In genomic region chr6:43427406-43428111, GRCh38 we compare ENCODE assay signal across 8 cellular contexts. TPM values are rescaled to one million over a fixed set of nuclear protein-coding genes. Genes with fewer than 3 reads are reported as not detected.
A peak's percentile ranks its signal among the peaks of the same experiment; 100 is the strongest.
DNase-seq lines count a peak whose midpoint lies in the region; ATAC-seq and FAIRE-seq lines count a peak whose summit lies in the region.

Gene ABCC10 (plus strand): TSS chr6:43427541. CDS start chr6:43427979, 438 bp downstream.

- peak within 1 kb of the TSS in 1 of 2 experiments; percentile 85 for H2BK12ac ChIP-seq in mesenchymal stem cell (ENCODE audit: low read length in 2 of 2)

- peak within 1 kb of the TSS; percentile 46 for H3K4me2 ChIP-seq in mesenchymal stem cell (ENCODE audit: low read length, poor library complexity, severe bottlenecking)

- DNase-seq in Caki2 (ENCODE audit: low read depth), result peak; percentile 95
- DNase-seq in HTR-8/SVneo (ENCODE audit: insufficient read length, low spot score), result peak; percentile 98
- peak; percentile 93 for DNase-seq in NOMO-1 treated with dmso at 0.1 percent for 144 hours (lab: John Stamatoyannopoulos, UW; ENCODE audit: unreplicated experiment)
- DNase-seq in activated CD8-positive, alpha-beta memory T cell treated with anti-CD3 and anti-CD28 coated beads for 48 hours (ENCODE audit: low read depth in 2 of 3, low spot score in 2 of 3), result peak; percentile 82 to 90 (median 85)
- DNase-seq in mesenchymal stem cell, result peak; percentile 97
- DNase-seq in stimulated activated CD8-positive, alpha-beta memory T cell treated with anti-CD3 and anti-CD28 coated beads, Interleukin-12 subunit alpha, Interleukin-12 subunit beta, amount 100 ng/mL, for 4 hours (ENCODE audit: low read depth), result peak; percentile 88

- H3K4ac ChIP-seq in mesenchymal stem cell (ENCODE audit: low read depth in 1 of 2, low read length in 2 of 2), result peak within 1 kb of the TSS; percentile 91 to 98

- H3K79me1 ChIP-seq in mesenchymal stem cell (replicated peaks; ENCODE audit: low read length, poor library complexity, severe bottlenecking), result peaks cover 18% of the 10 kb centered on the region

- H3K4me3 ChIP-seq in endocrine pancreas (ENCODE audit: control insufficient read depth, insufficient read depth, low read length) (peak within 1 kb of the TSS; percentile 77), mesenchymal stem cell (ENCODE audit: insufficient read depth in 1 of 2, low read depth in 1 of 2, low read length in 2 of 2) (peak within 1 kb of the TSS; percentile 95)

- under 1% methylated on average over 49 of the region's 49 CpGs for WGBS in mesenchymal stem cell

- peak within 1 kb of the TSS; percentile 41 for H2AK5ac ChIP-seq in mesenchymal stem cell (ENCODE audit: low read length, severe bottlenecking)

- ATAC-seq in GM21367 (IDR thresholded peaks at IDR 0.05; ENCODE audit: unreplicated experiment), result peak; percentile 87

- H2AFZ ChIP-seq in mesenchymal stem cell (ENCODE audit: low read depth, low read length), result peak within 1 kb of the TSS; percentile 97

- H3K9ac ChIP-seq in endocrine pancreas (ENCODE audit: control insufficient read depth, insufficient read depth, low read length) (peak within 1 kb of the TSS; percentile 89), mesenchymal stem cell (ENCODE audit: low read length) (peak within 1 kb of the TSS; percentile 93)

- H3K4me1 ChIP-seq in endocrine pancreas (ENCODE audit: control insufficient read depth, insufficient read depth, low read length) (peaks cover 6% of the 10 kb centered on the region), mesenchymal stem cell (ENCODE audit: control insufficient read depth, insufficient read depth, low read depth, low read length) (peaks cover 8% of the 10 kb centered on the region)

- peak within 1 kb of the TSS; percentile 91 to 99 for H3K18ac ChIP-seq in mesenchymal stem cell (ENCODE audit: low read depth in 1 of 2, low read length in 2 of 2)

- H3K27me3 ChIP-seq in endocrine pancreas (ENCODE audit: control insufficient read depth, insufficient read depth, low read length) (no peaks in the 10 kb centered on the region), mesenchymal stem cell (ENCODE audit: control insufficient read depth in 1 of 2, insufficient read depth in 1 of 2, low read length in 2 of 2) (no peaks in the 10 kb centered on the region)

- H3K36me3 ChIP-seq in endocrine pancreas (ENCODE audit: control insufficient read depth, insufficient read depth, low read length), result no peaks in the 10 kb centered on the region
- peaks cover 10 to 11% of the 10 kb centered on the region in 2 experiments for H3K36me3 ChIP-seq in mesenchymal stem cell (ENCODE audit: control insufficient read depth in 1 of 2, insufficient read depth in 2 of 2, low read depth in 1 of 2, low read length in 2 of 2)

- peak within 1 kb of the TSS; percentile 84 for H2BK5ac ChIP-seq in mesenchymal stem cell (ENCODE audit: low read depth, low read length, poor library complexity, severe bottlenecking)

- FAIRE-seq in HTR-8/SVneo (lab: Jason Lieb, UNC), result peak; percentile 98

- H3K9me3 ChIP-seq in endocrine pancreas (ENCODE audit: control insufficient read depth, low read length), result no peaks in the 10 kb centered on the region
- no peaks in the 10 kb centered on the region for H3K9me3 ChIP-seq in mesenchymal stem cell (ENCODE audit: control insufficient read depth, low read length)

- peak within 1 kb of the TSS; percentile 64 for H2BK15ac ChIP-seq in mesenchymal stem cell (ENCODE audit: low read depth, poor library complexity, severe bottlenecking)

- H2BK120ac ChIP-seq in mesenchymal stem cell (ENCODE audit: low read depth, low read length), result no peak within 1 kb of the TSS

- H3K14ac ChIP-seq in mesenchymal stem cell (ENCODE audit: low read length in 2 of 2), result peak within 1 kb of the TSS in 1 of 2 experiments; percentile 100

- H4K8ac ChIP-seq in mesenchymal stem cell (ENCODE audit: low read length), result peak within 1 kb of the TSS; percentile 100

- peak within 1 kb of the TSS; percentile 92 for H3K27ac ChIP-seq in mesenchymal stem cell (ENCODE audit: low read length, poor library complexity, severe bottlenecking)

- H4K91ac ChIP-seq in mesenchymal stem cell (ENCODE audit: low read length), result peak within 1 kb of the TSS; percentile 92

- in situ Hi-C loops in Caki2 (cut with HindIII; ENCODE audit: low pct_unique_long_range_greater_than_20kb, low sequenced_read_pairs), result no loop called here

- H3K23ac ChIP-seq in mesenchymal stem cell (ENCODE audit: low read length in 2 of 2), result peak within 1 kb of the TSS in 1 of 2 experiments; percentile 97

RNA-seq across cellular contexts. Expression of gene ABCC10, which starts in this region (rescaled TPM):
- 4.0 and 4.5 TPM in 2 replicates for total RNA-seq in Caki2 (2014; rRNA removed; shearing (Covaris generic); ENCODE audit: low replicate concordance)
- 24.7 TPM for polyA plus RNA-seq in mesenchymal stem cell (2013, experiment 1 of 2)
- 21.2 TPM for polyA plus RNA-seq in mesenchymal stem cell (2013, experiment 2 of 2)

Comparison
In these comparisons a context has a peak if more than half of its experiments do, and no peak if none do; other contexts are left out.
1. Peak in every context shown above with its lines: DNase-seq, ATAC-seq, H3K4me3 ChIP-seq and H3K27ac ChIP-seq.